1 cellular context compared by ENCODE assay signal in the genomic region with DNA sequence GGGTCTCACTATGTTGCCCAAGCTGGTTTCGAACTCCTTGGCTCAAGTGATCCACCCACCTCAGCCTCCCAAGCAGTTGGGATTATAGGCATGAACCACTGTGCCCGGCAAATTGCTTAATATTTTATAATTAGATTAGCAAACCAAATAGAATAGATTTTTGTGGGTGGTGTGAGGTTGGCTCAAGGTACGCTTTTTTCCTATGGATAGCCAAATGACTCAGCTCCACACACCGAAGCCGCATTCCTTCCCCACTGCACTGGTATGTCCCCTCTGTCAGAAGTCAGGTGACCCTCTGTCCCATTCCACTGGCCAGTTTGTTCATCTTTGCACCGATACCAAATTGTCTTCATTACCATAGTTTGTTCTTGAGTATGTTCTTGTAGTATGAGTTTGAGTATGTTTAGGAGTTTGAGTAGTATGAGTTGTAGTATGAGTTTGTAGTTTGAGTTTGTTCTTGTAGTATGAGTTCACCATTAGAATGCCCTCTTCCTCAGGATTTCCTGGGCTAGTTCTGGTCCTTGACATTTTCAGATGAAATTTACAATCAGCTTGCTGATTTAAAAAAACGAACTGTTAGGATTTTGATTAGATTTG.
TF ChIP-seq lines count a peak whose summit lies in the region.

No MANE protein-coding gene starts in this region.

TF ChIP-seq in HepG2, 621 proteins besides CTCF, POLR2A, EP300 and RAD21 (continued from another document):
- TF ChIP-seq, protein P1, sequence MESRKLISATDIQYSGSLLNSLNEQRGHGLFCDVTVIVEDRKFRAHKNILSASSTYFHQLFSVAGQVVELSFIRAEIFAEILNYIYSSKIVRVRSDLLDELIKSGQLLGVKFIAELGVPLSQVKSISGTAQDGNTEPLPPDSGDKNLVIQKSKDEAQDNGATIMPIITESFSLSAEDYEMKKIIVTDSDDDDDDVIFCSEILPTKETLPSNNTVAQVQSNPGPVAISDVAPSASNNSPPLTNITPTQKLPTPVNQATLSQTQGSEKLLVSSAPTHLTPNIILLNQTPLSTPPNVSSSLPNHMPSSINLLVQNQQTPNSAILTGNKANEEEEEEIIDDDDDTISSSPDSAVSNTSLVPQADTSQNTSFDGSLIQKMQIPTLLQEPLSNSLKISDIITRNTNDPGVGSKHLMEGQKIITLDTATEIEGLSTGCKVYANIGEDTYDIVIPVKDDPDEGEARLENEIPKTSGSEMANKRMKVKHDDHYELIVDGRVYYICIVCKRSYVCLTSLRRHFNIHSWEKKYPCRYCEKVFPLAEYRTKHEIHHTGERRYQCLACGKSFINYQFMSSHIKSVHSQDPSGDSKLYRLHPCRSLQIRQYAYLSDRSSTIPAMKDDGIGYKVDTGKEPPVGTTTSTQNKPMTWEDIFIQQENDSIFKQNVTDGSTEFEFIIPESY (CRISPR knock-in tag; IDR thresholded peaks at IDR 0.05), result no peak
- TF ChIP-seq, protein P2, sequence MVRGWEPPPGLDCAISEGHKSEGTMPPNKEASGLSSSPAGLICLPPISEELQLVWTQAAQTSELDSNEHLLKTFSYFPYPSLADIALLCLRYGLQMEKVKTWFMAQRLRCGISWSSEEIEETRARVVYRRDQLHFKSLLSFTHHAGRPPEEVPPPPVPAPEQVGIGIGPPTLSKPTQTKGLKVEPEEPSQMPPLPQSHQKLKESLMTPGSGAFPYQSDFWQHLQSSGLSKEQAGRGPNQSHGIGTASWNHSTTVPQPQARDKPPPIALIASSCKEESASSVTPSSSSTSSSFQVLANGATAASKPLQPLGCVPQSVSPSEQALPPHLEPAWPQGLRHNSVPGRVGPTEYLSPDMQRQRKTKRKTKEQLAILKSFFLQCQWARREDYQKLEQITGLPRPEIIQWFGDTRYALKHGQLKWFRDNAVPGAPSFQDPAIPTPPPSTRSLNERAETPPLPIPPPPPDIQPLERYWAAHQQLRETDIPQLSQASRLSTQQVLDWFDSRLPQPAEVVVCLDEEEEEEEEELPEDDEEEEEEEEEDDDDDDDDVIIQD (CRISPR knock-in tag; IDR thresholded peaks at IDR 0.05; ENCODE audit: low read depth), result 0 out of 2 replicates have a peak, but pooled peaks have one; percentile 25
- peak; percentile 30; the same call in 1 of the 2 replicates for TF ChIP-seq PHF21A (CRISPR knock-in tag; IDR thresholded peaks at IDR 0.05)
- no peak for TF ChIP-seq EED (CRISPR knock-in tag; IDR thresholded peaks at IDR 0.05)
- no peak for TF ChIP-seq ZFP90 (CRISPR knock-in tag; IDR thresholded peaks at IDR 0.05; ENCODE audit: borderline replicate concordance)
- peak; percentile 43; the same call in 1 of the 2 replicates for TF ChIP-seq NFE2L2 (IDR thresholded peaks at IDR 0.05; ENCODE audit: low read length)
- TF ChIP-seq ZBTB4 (CRISPR knock-in tag; IDR thresholded peaks at IDR 0.05; ENCODE audit: borderline replicate concordance), result no peak
- TF ChIP-seq, protein P3, sequence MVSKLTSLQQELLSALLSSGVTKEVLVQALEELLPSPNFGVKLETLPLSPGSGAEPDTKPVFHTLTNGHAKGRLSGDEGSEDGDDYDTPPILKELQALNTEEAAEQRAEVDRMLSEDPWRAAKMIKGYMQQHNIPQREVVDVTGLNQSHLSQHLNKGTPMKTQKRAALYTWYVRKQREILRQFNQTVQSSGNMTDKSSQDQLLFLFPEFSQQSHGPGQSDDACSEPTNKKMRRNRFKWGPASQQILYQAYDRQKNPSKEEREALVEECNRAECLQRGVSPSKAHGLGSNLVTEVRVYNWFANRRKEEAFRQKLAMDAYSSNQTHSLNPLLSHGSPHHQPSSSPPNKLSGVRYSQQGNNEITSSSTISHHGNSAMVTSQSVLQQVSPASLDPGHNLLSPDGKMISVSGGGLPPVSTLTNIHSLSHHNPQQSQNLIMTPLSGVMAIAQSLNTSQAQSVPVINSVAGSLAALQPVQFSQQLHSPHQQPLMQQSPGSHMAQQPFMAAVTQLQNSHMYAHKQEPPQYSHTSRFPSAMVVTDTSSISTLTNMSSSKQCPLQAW (CRISPR knock-in tag; IDR thresholded peaks at IDR 0.05), result no peak
- peak; percentile 60; the same call in 1 of the 2 replicates for TF ChIP-seq PRDM10 (CRISPR knock-in tag; IDR thresholded peaks at IDR 0.05; ENCODE audit: low read depth)
- TF ChIP-seq, protein P4, sequence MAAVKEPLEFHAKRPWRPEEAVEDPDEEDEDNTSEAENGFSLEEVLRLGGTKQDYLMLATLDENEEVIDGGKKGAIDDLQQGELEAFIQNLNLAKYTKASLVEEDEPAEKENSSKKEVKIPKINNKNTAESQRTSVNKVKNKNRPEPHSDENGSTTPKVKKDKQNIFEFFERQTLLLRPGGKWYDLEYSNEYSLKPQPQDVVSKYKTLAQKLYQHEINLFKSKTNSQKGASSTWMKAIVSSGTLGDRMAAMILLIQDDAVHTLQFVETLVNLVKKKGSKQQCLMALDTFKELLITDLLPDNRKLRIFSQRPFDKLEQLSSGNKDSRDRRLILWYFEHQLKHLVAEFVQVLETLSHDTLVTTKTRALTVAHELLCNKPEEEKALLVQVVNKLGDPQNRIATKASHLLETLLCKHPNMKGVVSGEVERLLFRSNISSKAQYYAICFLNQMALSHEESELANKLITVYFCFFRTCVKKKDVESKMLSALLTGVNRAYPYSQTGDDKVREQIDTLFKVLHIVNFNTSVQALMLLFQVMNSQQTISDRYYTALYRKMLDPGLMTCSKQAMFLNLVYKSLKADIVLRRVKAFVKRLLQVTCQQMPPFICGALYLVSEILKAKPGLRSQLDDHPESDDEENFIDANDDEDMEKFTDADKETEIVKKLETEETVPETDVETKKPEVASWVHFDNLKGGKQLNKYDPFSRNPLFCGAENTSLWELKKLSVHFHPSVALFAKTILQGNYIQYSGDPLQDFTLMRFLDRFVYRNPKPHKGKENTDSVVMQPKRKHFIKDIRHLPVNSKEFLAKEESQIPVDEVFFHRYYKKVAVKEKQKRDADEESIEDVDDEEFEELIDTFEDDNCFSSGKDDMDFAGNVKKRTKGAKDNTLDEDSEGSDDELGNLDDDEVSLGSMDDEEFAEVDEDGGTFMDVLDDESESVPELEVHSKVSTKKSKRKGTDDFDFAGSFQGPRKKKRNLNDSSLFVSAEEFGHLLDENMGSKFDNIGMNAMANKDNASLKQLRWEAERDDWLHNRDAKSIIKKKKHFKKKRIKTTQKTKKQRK (IDR thresholded peaks at IDR 0.05; ENCODE audit: low read length), result no peak
- TF ChIP-seq MIXL1 (CRISPR knock-in tag; IDR thresholded peaks at IDR 0.05), result peak; percentile 90
- no peak for TF ChIP-seq PHB2 (IDR thresholded peaks at IDR 0.05; ENCODE audit: partially characterized antibody)
- TF ChIP-seq, protein P5, sequence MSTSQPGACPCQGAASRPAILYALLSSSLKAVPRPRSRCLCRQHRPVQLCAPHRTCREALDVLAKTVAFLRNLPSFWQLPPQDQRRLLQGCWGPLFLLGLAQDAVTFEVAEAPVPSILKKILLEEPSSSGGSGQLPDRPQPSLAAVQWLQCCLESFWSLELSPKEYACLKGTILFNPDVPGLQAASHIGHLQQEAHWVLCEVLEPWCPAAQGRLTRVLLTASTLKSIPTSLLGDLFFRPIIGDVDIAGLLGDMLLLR (CRISPR knock-in tag; IDR thresholded peaks at IDR 0.05), result no peak
- no peak for TF ChIP-seq MIER3 (CRISPR knock-in tag; IDR thresholded peaks at IDR 0.05; ENCODE audit: borderline replicate concordance)
- no peak for TF ChIP-seq HMG20B (CRISPR knock-in tag; conservative IDR thresholded peaks at IDR 0.05)
- TF ChIP-seq ZFYVE20 (CRISPR knock-in tag; IDR thresholded peaks at IDR 0.05; ENCODE audit: borderline replicate concordance, low read depth), result no peak
- TF ChIP-seq FOXP1 (IDR thresholded peaks at IDR 0.05), result no peak
- TF ChIP-seq FOXP1 (CRISPR knock-in tag; IDR thresholded peaks at IDR 0.05), result no peak
- no peak for TF ChIP-seq LCORL (IDR thresholded peaks at IDR 0.05)
- 0 out of 2 replicates have a peak, but pooled peaks have one; percentile 17 for TF ChIP-seq LCORL (CRISPR knock-in tag; IDR thresholded peaks at IDR 0.05)
- TF ChIP-seq, protein P6, sequence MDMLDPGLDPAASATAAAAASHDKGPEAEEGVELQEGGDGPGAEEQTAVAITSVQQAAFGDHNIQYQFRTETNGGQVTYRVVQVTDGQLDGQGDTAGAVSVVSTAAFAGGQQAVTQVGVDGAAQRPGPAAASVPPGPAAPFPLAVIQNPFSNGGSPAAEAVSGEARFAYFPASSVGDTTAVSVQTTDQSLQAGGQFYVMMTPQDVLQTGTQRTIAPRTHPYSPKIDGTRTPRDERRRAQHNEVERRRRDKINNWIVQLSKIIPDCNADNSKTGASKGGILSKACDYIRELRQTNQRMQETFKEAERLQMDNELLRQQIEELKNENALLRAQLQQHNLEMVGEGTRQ (IDR thresholded peaks at IDR 0.05; ENCODE audit: low read depth, low read length), result peak; percentile 34; the same call in 1 of the 2 replicates
- TF ChIP-seq, protein P6 (CRISPR knock-in tag; IDR thresholded peaks at IDR 0.05; ENCODE audit: borderline replicate concordance), result no peak; the same call in 1 of the 2 replicates
- TF ChIP-seq MLXIP (CRISPR knock-in tag; IDR thresholded peaks at IDR 0.05; ENCODE audit: borderline replicate concordance), result no peak
- TF ChIP-seq HNF4G (IDR thresholded peaks at IDR 0.05; ENCODE audit: borderline replicate concordance, low read depth, low read length), result peak; percentile 13; the same call in 1 of the 2 replicates
- no peak for TF ChIP-seq HNF4G (CRISPR knock-in tag; IDR thresholded peaks at IDR 0.05; ENCODE audit: borderline replicate concordance, low read depth)
- TF ChIP-seq ZSCAN12 (CRISPR knock-in tag; IDR thresholded peaks at IDR 0.05), result no peak
- peak; percentile 76 for TF ChIP-seq TEAD3 (CRISPR knock-in tag; optimal IDR thresholded peaks at IDR 0.05; ENCODE audit: borderline replicate concordance)
- TF ChIP-seq ZFP1 (CRISPR knock-in tag; IDR thresholded peaks at IDR 0.05), result no peak
- TF ChIP-seq NFIC (IDR thresholded peaks at IDR 0.05; ENCODE audit: low read length), result no peak
- no peak for TF ChIP-seq TGIF2 (CRISPR knock-in tag; IDR thresholded peaks at IDR 0.05)
- peak; percentile 83 for TF ChIP-seq FOSL2 (CRISPR knock-in tag; IDR thresholded peaks at IDR 0.05)
TF ChIP-seq in HepG2: peak in this region for 16.
